ENCODE assay signal across 22 cellular contexts in the genomic region with DNA sequence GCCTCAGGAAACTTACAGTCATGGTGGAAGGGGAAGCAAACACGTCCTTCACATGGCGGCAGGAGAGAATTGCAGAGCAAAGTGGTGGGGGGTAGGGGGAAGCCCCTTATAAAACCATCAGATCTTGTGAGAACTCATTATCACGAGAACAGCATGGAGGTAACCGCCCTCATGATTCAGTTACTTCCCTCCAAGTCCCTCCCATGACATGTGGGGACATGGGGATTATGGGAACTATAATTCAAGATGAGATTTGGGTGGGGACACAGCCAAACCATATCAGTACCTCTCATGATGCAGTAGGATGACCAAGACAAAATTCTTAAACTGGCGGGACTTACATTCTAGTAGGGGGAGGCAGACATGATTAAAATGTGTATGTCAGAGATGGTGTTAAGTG. TPM values are rescaled to one million over a fixed set of nuclear protein-coding genes. Genes with fewer than 3 reads are reported as not detected.
DNase-seq lines count a peak whose midpoint lies in the region; ATAC-seq and TF ChIP-seq lines count a peak whose summit lies in the region.
"Had no signal": no experiment of that assay in that cellular context is flagged by ENCODE, and none has a peak within 500 bp of the region (broad histone marks: within the 10 kb centered on the region; RNA-seq: fewer than 3 reads in every experiment).

No MANE protein-coding gene starts in this region.

- H3K4me1 ChIP-seq in A673 (ENCODE audit: insufficient read depth, low read length, poor library complexity, severe bottlenecking): no peaks in the 10 kb centered on the region
- H3K4me1 ChIP-seq: A549 had no signal

- H3K27me3 ChIP-seq in A673 (replicated peaks; ENCODE audit: insufficient read depth, low read depth, low read length, poor library complexity): no peaks in the 10 kb centered on the region
- H3K27me3 ChIP-seq: esophagus squamous epithelium, tibial artery had no signal

- POLR2A ChIA-PET in activated CD4-positive, alpha-beta T cell treated with anti-CD3 and anti-CD28 coated beads for 36 hours (lab: Charles Lee): no interaction called here
- POLR2A ChIA-PET in A673 (lab: Charles Lee; ENCODE audit: low non-redundant PET): no interaction called here

- H3K4me3 ChIP-seq in A673 (ENCODE audit: low read depth, low read length, poor library complexity, severe bottlenecking): no peak overlapping the region
- H3K4me3 ChIP-seq: A549, esophagus squamous epithelium, tibial artery had no signal

- peaks cover 78% of the 10 kb centered on the region for H3K4me1 Mint-ChIP-seq in activated CD4-positive, alpha-beta T cell treated with anti-CD3 and anti-CD28 coated beads for 36 hours
- peaks cover 80% of the 10 kb centered on the region for H3K4me1 Mint-ChIP-seq in activated naive CD8-positive, alpha-beta T cell (ENCODE audit: low read depth)
- H3K4me1 Mint-ChIP-seq in natural killer cell treated with Interleukin-12 subunit alpha and Interleukin-12 subunit beta and Interleukin-15 and Interleukin-18, amount 100 ng/mL, for 72 hours (ENCODE audit: low read depth in 2 of 2): peaks cover 71 to 81% of the 10 kb centered on the region in 2 donors

- H3K36me3 Mint-ChIP-seq in activated CD4-positive, alpha-beta T cell treated with anti-CD3 and anti-CD28 coated beads for 36 hours (ENCODE audit: low read depth): peaks cover 58% of the 10 kb centered on the region
- H3K36me3 Mint-ChIP-seq in activated naive CD8-positive, alpha-beta T cell: peaks cover 16% of the 10 kb centered on the region
- H3K36me3 Mint-ChIP-seq in natural killer cell treated with Interleukin-12 subunit alpha and Interleukin-12 subunit beta and Interleukin-15 and Interleukin-18, amount 100 ng/mL, for 72 hours: peaks cover 21% of the 10 kb centered on the region

- H3K36me3 ChIP-seq in KOPT-K1 (ENCODE audit: insufficient read depth, low read length) (peaks cover 66% of the 10 kb centered on the region), A673 (ENCODE audit: insufficient read depth, low read length, poor library complexity, severe bottlenecking) (no peaks in the 10 kb centered on the region)

- peaks cover 2% of the 10 kb centered on the region for H3K9me3 Mint-ChIP-seq in activated CD4-positive, alpha-beta T cell treated with anti-CD3 and anti-CD28 coated beads for 36 hours (ENCODE audit: low read depth)
- H3K9me3 Mint-ChIP-seq in activated naive CD8-positive, alpha-beta T cell (ENCODE audit: low read depth): no peaks in the 10 kb centered on the region
- H3K9me3 Mint-ChIP-seq in natural killer cell treated with Interleukin-12 subunit alpha and Interleukin-12 subunit beta and Interleukin-15 and Interleukin-18, amount 100 ng/mL, for 72 hours: no peaks in the 10 kb centered on the region

- H3K9me3 ChIP-seq in KOPT-K1 (ENCODE audit: insufficient read depth, low read length, poor library complexity, severe bottlenecking) (no peaks in the 10 kb centered on the region), A673 (ENCODE audit: low read depth, low read length, poor library complexity, severe bottlenecking) (no peaks in the 10 kb centered on the region)
- H3K9me3 ChIP-seq: A549, esophagus squamous epithelium, tibial artery had no signal

- CTCF ChIA-PET in activated CD4-positive, alpha-beta T cell treated with anti-CD3 and anti-CD28 coated beads for 36 hours (lab: Charles Lee): interaction anchor here (0.8 kb wide), 1 partner anchor 13 kb away, joined by 3 read pairs; no protein-coding TSS in a partner anchor
- CTCF ChIA-PET in A673 (lab: Charles Lee): no interaction called here

- BruUV-seq in A673 (replicated peaks; lab: Mats Ljungman, UMichigan): no TSS peak

- DNase-seq in activated CD4-positive, alpha-beta T cell treated with anti-CD3 and anti-CD28 coated beads for 36 hours: no peak
- no peak for DNase-seq in activated CD4-positive, alpha-beta T cell treated with anti-CD3 and anti-CD28 coated beads, Interleukin-2, amount 50 U/mL, for 1 hour
- DNase-seq in natural killer cell treated with Interleukin-12 subunit alpha and Interleukin-12 subunit beta and Interleukin-15 and Interleukin-18, amount 100 ng/mL, for 72 hours (ENCODE audit: low spot score): no peak
- no peak for DNase-seq in A673 (ENCODE audit: low spot score)
- DNase-seq in ecto neural progenitor cell (ENCODE audit: low spot score): no peak
- DNase-seq: esophagus squamous epithelium; HCEC 1CT; head of caudate nucleus; islet precursor cell; mesendoderm; NCI-H1694 treated with DMSO at 0.1 percent for 48 hours; NCI-H446; nucleus accumbens; SHP77 treated with DMSO at 0.1 percent for 48 hours; stimulated activated CD4-positive, alpha-beta T cell treated with anti-CD3 and anti-CD28 coated beads, Interleukin-2, amount 100 ng/mL, for 24 hours; tibial artery had no signal

- H3K27ac ChIP-seq in KOPT-K1 (ENCODE audit: low read depth, low read length, poor library complexity, severe bottlenecking) (peak overlapping the region; percentile 42), A673 (ENCODE audit: low read depth, low read length, poor library complexity, severe bottlenecking) (no peak overlapping the region)
- H3K27ac ChIP-seq: A549, esophagus squamous epithelium, tibial artery had no signal

- intact Hi-C loops in activated CD4-positive, alpha-beta T cell treated with anti-CD3 and anti-CD28 coated beads for 36 hours (cut with DNase I, micrococcal nuclease): loop anchor here in 1 of 2 experiments (2.0 kb wide), 1 partner anchor 13 kb away; no protein-coding TSS in a partner anchor
- intact Hi-C loops in A673 (cut with micrococcal nuclease; ENCODE audit: unreplicated experiment): loop anchor here (10.0 kb wide), 1 partner anchor 311 kb away; no protein-coding TSS in a partner anchor

- ATAC-seq in activated CD4-positive, alpha-beta T cell treated with anti-CD3 and anti-CD28 coated beads for 36 hours: peak; percentile 17
- no peak for ATAC-seq in natural killer cell treated with Interleukin-12 subunit alpha and Interleukin-12 subunit beta and Interleukin-15 and Interleukin-18, amount 100 ng/mL, for 72 hours
- ATAC-seq in GM18520 (IDR thresholded peaks at IDR 0.05; ENCODE audit: unreplicated experiment): no peak
- ATAC-seq: A549, sciatic nerve had no signal

- TF ChIP-seq CTCF in A673 (conservative IDR thresholded peaks at IDR 0.05; ENCODE audit: low read depth, low read length): no peak

- H3K27me3 Mint-ChIP-seq in activated CD4-positive, alpha-beta T cell treated with anti-CD3 and anti-CD28 coated beads for 36 hours: no peaks in the 10 kb centered on the region
- no peaks in the 10 kb centered on the region for H3K27me3 Mint-ChIP-seq in activated naive CD8-positive, alpha-beta T cell
- no peaks in the 10 kb centered on the region for H3K27me3 Mint-ChIP-seq in natural killer cell treated with Interleukin-12 subunit alpha and Interleukin-12 subunit beta and Interleukin-15 and Interleukin-18, amount 100 ng/mL, for 72 hours

- H3K4me3 Mint-ChIP-seq in activated CD4-positive, alpha-beta T cell treated with anti-CD3 and anti-CD28 coated beads for 36 hours: no peak overlapping the region
- H3K4me3 Mint-ChIP-seq in activated naive CD8-positive, alpha-beta T cell: peak overlapping the region; percentile 65
- peak overlapping the region; percentile 57 for H3K4me3 Mint-ChIP-seq in natural killer cell treated with Interleukin-12 subunit alpha and Interleukin-12 subunit beta and Interleukin-15 and Interleukin-18, amount 100 ng/mL, for 72 hours

- H3K27ac Mint-ChIP-seq in activated CD4-positive, alpha-beta T cell treated with anti-CD3 and anti-CD28 coated beads for 36 hours: peak overlapping the region; percentile 86
- peak overlapping the region; percentile 97 for H3K27ac Mint-ChIP-seq in activated naive CD8-positive, alpha-beta T cell
- peak overlapping the region; percentile 84 to 90 for H3K27ac Mint-ChIP-seq in natural killer cell treated with Interleukin-12 subunit alpha and Interleukin-12 subunit beta and Interleukin-15 and Interleukin-18, amount 100 ng/mL, for 72 hours

RNA-seq across cellular contexts. Expression of a gene that starts 38.8 kb away (rescaled TPM):
- not detected for total RNA-seq in activated CD4-positive, alpha-beta T cell treated with anti-CD3 and anti-CD28 coated beads for 36 hours
- total RNA-seq in natural killer cell treated with Interleukin-12 subunit alpha and Interleukin-12 subunit beta and Interleukin-15 and Interleukin-18, amount 100 ng/mL, for 72 hours: not detected
- total RNA-seq in A673 (2021): not detected in 2 replicates
- total RNA-seq: MCF 10A had no signal

RNA-seq across cellular contexts. Expression of a gene that starts 51.6 kb away (rescaled TPM):
- 100 to 1,000 TPM; 298 to 339 TPM for total RNA-seq in activated CD4-positive, alpha-beta T cell treated with anti-CD3 and anti-CD28 coated beads for 36 hours
- total RNA-seq in natural killer cell treated with Interleukin-12 subunit alpha and Interleukin-12 subunit beta and Interleukin-15 and Interleukin-18, amount 100 ng/mL, for 72 hours: 100 to 1,000 TPM; 191 to 394 TPM
- total RNA-seq in A673 (2021): 188 and 198 TPM in 2 replicates
